8 cellular contexts compared by ENCODE assay signal in genomic region chr6:166955865-166956443, GRCh38. TPM values are rescaled to one million over a fixed set of nuclear protein-coding genes. Genes with fewer than 3 reads are reported as not detected.
DNase-seq lines count a peak whose midpoint lies in the region; ATAC-seq and TF ChIP-seq lines count a peak whose summit lies in the region.

No MANE protein-coding gene starts in this region.

- H3K4me3 ChIP-seq in upper lobe of right lung: peak overlapping the region; percentile 94

- H3K9me3 Mint-ChIP-seq in activated CD4-positive, alpha-beta T cell treated with anti-CD3 and anti-CD28 coated beads, Interleukin-2, amount 10 ng/mL, durations not matched to agents 24 days and 14 days: no peaks in the 10 kb centered on the region
- H3K9me3 Mint-ChIP-seq in chondrocyte (ENCODE audit: low read depth) (no peaks in the 10 kb centered on the region), memory B cell (no peaks in the 10 kb centered on the region)

- no peaks in the 10 kb centered on the region for H3K36me3 ChIP-seq in upper lobe of right lung

- H3K27me3 ChIP-seq in upper lobe of right lung: no peaks in the 10 kb centered on the region

- TF ChIP-seq CTCF in chondrocyte (IDR thresholded peaks at IDR 0.05) (no peak), upper lobe of right lung (IDR thresholded peaks at IDR 0.05) (no peak)

- peaks cover 23% of the 10 kb centered on the region for H3K4me1 ChIP-seq in upper lobe of right lung

- no peaks in the 10 kb centered on the region for H3K9me3 ChIP-seq in upper lobe of right lung

- peak overlapping the region; percentile 95 for H3K4me3 Mint-ChIP-seq in activated CD4-positive, alpha-beta T cell treated with anti-CD3 and anti-CD28 coated beads, Interleukin-2, amount 10 ng/mL, durations not matched to agents 24 days and 14 days
- H3K4me3 Mint-ChIP-seq in chondrocyte (ENCODE audit: unreplicated experiment) (peak overlapping the region; percentile 74), memory B cell (peak overlapping the region; percentile 95)

- peaks cover 70% of the 10 kb centered on the region for H3K4me1 Mint-ChIP-seq in activated CD4-positive, alpha-beta T cell treated with anti-CD3 and anti-CD28 coated beads, Interleukin-2, amount 10 ng/mL, durations not matched to agents 24 days and 14 days
- H3K4me1 Mint-ChIP-seq in chondrocyte (ENCODE audit: low read depth): peaks cover 18% of the 10 kb centered on the region
- H3K4me1 Mint-ChIP-seq in memory B cell: peaks cover 66% of the 10 kb centered on the region

- no peaks in the 10 kb centered on the region for H3K27me3 Mint-ChIP-seq in activated CD4-positive, alpha-beta T cell treated with anti-CD3 and anti-CD28 coated beads, Interleukin-2, amount 10 ng/mL, durations not matched to agents 24 days and 14 days
- no peaks in the 10 kb centered on the region for H3K27me3 Mint-ChIP-seq in chondrocyte (ENCODE audit: low read depth)
- H3K27me3 Mint-ChIP-seq in memory B cell: no peaks in the 10 kb centered on the region

- peak overlapping the region; percentile 98 for H3K27ac Mint-ChIP-seq in activated CD4-positive, alpha-beta T cell treated with anti-CD3 and anti-CD28 coated beads, Interleukin-2, amount 10 ng/mL, durations not matched to agents 24 days and 14 days
- no peak overlapping the region for H3K27ac Mint-ChIP-seq in chondrocyte (ENCODE audit: unreplicated experiment)
- peak overlapping the region; percentile 95 for H3K27ac Mint-ChIP-seq in memory B cell

- intact Hi-C loops in activated CD4-positive, alpha-beta T cell treated with anti-CD3 and anti-CD28 coated beads, Interleukin-2, amount 10 ng/mL, durations not matched to agents 24 days and 14 days (cut with micrococcal nuclease): loop anchor here (1.0 to 5.0 kb wide), 4 partner anchors 13 to 574 kb away; partner anchors contain the start of genes CEP43, MPC1 and RPS6KA2
- intact Hi-C loops in upper lobe of right lung (cut with DNase I): no loop called here

- ATAC-seq in HG02642 (IDR thresholded peaks at IDR 0.05; ENCODE audit: poor library complexity, unreplicated experiment): peak; percentile 7
- peak; percentile 4 for ATAC-seq in memory B cell (ENCODE audit: low read depth)
- peak; percentile 47 for ATAC-seq in upper lobe of right lung

- H3K36me3 Mint-ChIP-seq in activated CD4-positive, alpha-beta T cell treated with anti-CD3 and anti-CD28 coated beads, Interleukin-2, amount 10 ng/mL, durations not matched to agents 24 days and 14 days (ENCODE audit: low read depth): peaks cover 21% of the 10 kb centered on the region
- H3K36me3 Mint-ChIP-seq in chondrocyte (ENCODE audit: low read depth): peaks cover 1% of the 10 kb centered on the region
- H3K36me3 Mint-ChIP-seq in memory B cell: peaks cover 18% of the 10 kb centered on the region

- H3K27ac ChIP-seq in upper lobe of right lung: peak overlapping the region; percentile 71

- DNase-seq in activated CD4-positive, alpha-beta T cell treated with anti-CD3 and anti-CD28 coated beads, Interleukin-2, amount 10 ng/mL, durations not matched to agents 24 days and 14 days: no peak
- DNase-seq in activated CD4-positive, alpha-beta T cell treated with anti-CD3 and anti-CD28 coated beads, Interleukin-2, amount 50 U/mL, for 1 hour: no peak
- DNase-seq in NCI-H69 (lab: John Stamatoyannopoulos, UW) (peak; percentile 79), chondrocyte (ENCODE audit: low spot score) (no peak), memory B cell (ENCODE audit: low spot score in 2 of 2) (no peak), upper lobe of right lung (no peak), pons (ENCODE audit: low spot score) (no peak)

RNA-seq across cellular contexts. Expression of gene RNASET2, which starts 0.4 kb away (rescaled TPM):
- 93.3 and 108 TPM in 2 replicates for total RNA-seq in activated CD4-positive, alpha-beta T cell treated with anti-CD3 and anti-CD28 coated beads, Interleukin-2, amount 10 ng/mL, durations not matched to agents 24 days and 14 days
- total RNA-seq in chondrocyte: 27.0 to 29.4 TPM (median 27.1 TPM) in 3 replicates
- 73.1 TPM for total RNA-seq in upper lobe of right lung

RNA-seq across cellular contexts. Expression of gene CEP43, which starts 43.2 kb away (rescaled TPM):
- 21.1 and 23.0 TPM in 2 replicates for total RNA-seq in activated CD4-positive, alpha-beta T cell treated with anti-CD3 and anti-CD28 coated beads, Interleukin-2, amount 10 ng/mL, durations not matched to agents 24 days and 14 days
- 11.7 to 15.4 TPM (median 11.7 TPM) in 3 replicates for total RNA-seq in chondrocyte
- total RNA-seq in upper lobe of right lung: 10.7 TPM
